Comparison of ENCODE assay signal across 7 cellular contexts in genomic region chr3:179136195-179136594, GRCh38.
"Had no signal": no experiment of that assay in that cellular context is flagged by ENCODE, and none has a peak within 500 bp of the region (broad histone marks: within the 10 kb centered on the region; RNA-seq: fewer than 3 reads in every experiment).

No MANE protein-coding gene starts in this region.

- H3K4me3 ChIP-seq: GM23248 had no signal

- H2AFZ ChIP-seq: GM23248 had no signal

- DNase-seq: GM23248, GOT3, H9, HCEC 1CT, KG1 had no signal

- FAIRE-seq: HepG2 had no signal

- H3K27ac ChIP-seq: GM23248, HL-60 had no signal
